Comparison of ENCODE assay signal across 22 cellular contexts in the genomic region with DNA sequence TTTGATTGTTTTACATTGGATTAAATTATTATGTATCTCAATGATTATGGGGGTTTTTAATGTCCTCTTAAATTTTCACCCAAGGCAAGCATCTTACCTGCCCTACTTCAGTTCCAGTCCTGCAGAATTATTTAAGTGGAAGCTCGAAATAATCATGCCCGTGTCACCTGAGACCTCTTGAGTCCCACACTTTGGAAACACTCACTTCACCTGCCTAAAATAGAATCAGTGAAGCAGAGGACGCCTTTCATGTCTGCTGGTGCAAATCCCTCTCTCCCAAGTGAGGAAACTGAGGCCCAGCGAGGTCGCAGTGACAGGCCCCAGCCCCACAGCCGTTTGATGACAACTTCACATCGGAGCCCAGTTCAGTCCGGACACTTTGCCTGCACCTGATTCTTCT.
DNase-seq lines count a peak whose midpoint lies in the region; ATAC-seq and TF ChIP-seq lines count a peak whose summit lies in the region.
"Had no signal": no experiment of that assay in that cellular context is flagged by ENCODE, and none has a peak within 500 bp of the region (broad histone marks: within the 10 kb centered on the region; RNA-seq: fewer than 3 reads in every experiment).

No MANE protein-coding gene starts in this region.

- H3K27me3 ChIP-seq in ascending aorta (no peaks in the 10 kb centered on the region), cardiac muscle cell (no peaks in the 10 kb centered on the region), tibial artery (no peaks in the 10 kb centered on the region)

- H3K9me3 ChIP-seq in ascending aorta: no peaks in the 10 kb centered on the region
- H3K9me3 ChIP-seq in cardiac muscle cell (ENCODE audit: low read depth): no peaks in the 10 kb centered on the region
- H3K9me3 ChIP-seq in tibial artery: no peaks in the 10 kb centered on the region

- no peak for ATAC-seq in stimulated activated effector memory CD8-positive, alpha-beta T cell treated with anti-CD3 and anti-CD28 coated beads, Interleukin-12 subunit alpha, Interleukin-12 subunit beta, amount 100 ng/mL, for 72 hours
- ATAC-seq: GM12878, PC-3 had no signal

- H3K27ac ChIP-seq in ascending aorta (peak overlapping the region; percentile 84 to 88), cardiac muscle cell (peak overlapping the region; percentile 61), tibial artery (peak overlapping the region; percentile 89)

- DNase-seq in ascending aorta (ENCODE audit: low spot score in 2 of 2) (no peak), cardiac muscle cell (ENCODE audit: low read depth in 1 of 2, low spot score in 1 of 2) (peak in 1 of 2 donors; percentile 44), islet precursor cell (peak; percentile 22), tibial artery (no peak), mesenteric fat pad (ENCODE audit: low spot score) (no peak), NCI-H774 (lab: John Stamatoyannopoulos, UW) (no peak)
- DNase-seq in stimulated activated effector memory CD8-positive, alpha-beta T cell treated with anti-CD3 and anti-CD28 coated beads, Interleukin-12 subunit alpha, Interleukin-12 subunit beta, amount 100 ng/mL, for 72 hours (ENCODE audit: low spot score in 2 of 2): no peak
- DNase-seq: C1 segment of cervical spinal cord; CD4-positive, alpha-beta memory T cell; COR-L47; DMS53; EL; GDM1; NCI-H1092; NCI-H1417 treated with DMSO at 0.1 percent for 48 hours; NCI-H1694 treated with DMSO at 0.1 percent for 48 hours; NCI-H2081 treated with DMSO at 0.1 percent for 48 hours; NCI-H524; NCI-H748 treated with DMSO at 0.1 percent for 48 hours; PC-3; SHP77 had no signal

- TF ChIP-seq CTCF in ascending aorta (IDR thresholded peaks at IDR 0.05) (no peak), cardiac muscle cell (IDR thresholded peaks at IDR 0.05; ENCODE audit: low read depth, low read length) (no peak), tibial artery (IDR thresholded peaks at IDR 0.05) (no peak)

- no peaks in the 10 kb centered on the region for H3K36me3 Mint-ChIP-seq in stimulated activated effector memory CD8-positive, alpha-beta T cell treated with anti-CD3 and anti-CD28 coated beads, Interleukin-12 subunit alpha, Interleukin-12 subunit beta, amount 100 ng/mL, for 72 hours
- H3K36me3 Mint-ChIP-seq: CD4-positive, alpha-beta memory T cell had no signal

- no peaks in the 10 kb centered on the region for H3K4me1 Mint-ChIP-seq in stimulated activated effector memory CD8-positive, alpha-beta T cell treated with anti-CD3 and anti-CD28 coated beads, Interleukin-12 subunit alpha, Interleukin-12 subunit beta, amount 100 ng/mL, for 72 hours
- H3K4me1 Mint-ChIP-seq: CD4-positive, alpha-beta memory T cell had no signal

- H3K4me1 ChIP-seq in ascending aorta (peaks cover 11 to 14% of the 10 kb centered on the region in 2 donors), cardiac muscle cell (ENCODE audit: low read depth) (peaks cover 27% of the 10 kb centered on the region), tibial artery (peaks cover 0 to 27% (median 21%) of the 10 kb centered on the region in 4 donors)

- H3K4me3 Mint-ChIP-seq in stimulated activated effector memory CD8-positive, alpha-beta T cell treated with anti-CD3 and anti-CD28 coated beads, Interleukin-12 subunit alpha, Interleukin-12 subunit beta, amount 100 ng/mL, for 72 hours: no peak overlapping the region
- H3K4me3 Mint-ChIP-seq: CD4-positive, alpha-beta memory T cell had no signal

- peaks cover 2% of the 10 kb centered on the region for H3K9me3 Mint-ChIP-seq in stimulated activated effector memory CD8-positive, alpha-beta T cell treated with anti-CD3 and anti-CD28 coated beads, Interleukin-12 subunit alpha, Interleukin-12 subunit beta, amount 100 ng/mL, for 72 hours

- H3K36me3 ChIP-seq in ascending aorta (no peaks in the 10 kb centered on the region), cardiac muscle cell (no peaks in the 10 kb centered on the region), tibial artery (no peaks in the 10 kb centered on the region)

- H3K4me3 ChIP-seq in ascending aorta (peak overlapping the region in 1 of 2 donors; percentile 36), cardiac muscle cell (no peak overlapping the region), tibial artery (peak overlapping the region in 1 of 2 donors; percentile 25)
- H3K4me3 ChIP-seq: GM12878 had no signal

- intact Hi-C loops in ascending aorta (cut with DNase I): no loop called here
- intact Hi-C loops in tibial artery (cut with DNase I; ENCODE audit: low total_unique reads): no loop called here

- no peak overlapping the region for H3K27ac Mint-ChIP-seq in stimulated activated effector memory CD8-positive, alpha-beta T cell treated with anti-CD3 and anti-CD28 coated beads, Interleukin-12 subunit alpha, Interleukin-12 subunit beta, amount 100 ng/mL, for 72 hours
- H3K27ac Mint-ChIP-seq: CD4-positive, alpha-beta memory T cell had no signal
